In the genomic region with DNA sequence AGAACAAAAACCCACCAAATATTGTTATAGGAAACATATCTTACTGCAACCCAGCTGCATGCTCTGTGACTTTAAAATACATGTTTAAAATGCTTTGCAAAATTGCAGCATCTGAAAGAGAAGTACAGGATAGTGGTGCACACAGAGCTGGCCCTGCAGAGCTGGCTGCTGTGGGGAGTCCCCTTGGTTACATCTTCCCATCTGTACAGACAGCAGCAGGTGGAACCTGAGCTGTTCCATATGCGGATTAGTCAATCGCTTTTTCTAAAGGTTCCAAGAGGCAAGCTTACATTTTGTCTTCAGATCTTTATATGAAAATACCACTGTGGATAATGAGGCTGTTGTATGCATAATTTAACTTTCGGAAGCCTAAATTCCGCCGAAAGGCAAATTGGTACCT, we compare ENCODE assay signal across 17 cellular contexts.
DNase-seq lines count a peak whose midpoint lies in the region; ATAC-seq and TF ChIP-seq lines count a peak whose summit lies in the region.
"Had no signal": no experiment of that assay in that cellular context is flagged by ENCODE, and none has a peak within 500 bp of the region (broad histone marks: within the 10 kb centered on the region; RNA-seq: fewer than 3 reads in every experiment).

No MANE protein-coding gene starts in this region.

- H3K4me2 ChIP-seq in GM23338 = no peak overlapping the region

- H3K27me3 Mint-ChIP-seq in GM23338 (ENCODE audit: insufficient read depth, low read depth, poor library complexity) (peaks cover 2% of the 10 kb centered on the region), brain (peaks cover 4% of the 10 kb centered on the region)
- no peaks in the 10 kb centered on the region for H3K27me3 Mint-ChIP-seq in activated CD4-positive, alpha-beta memory T cell treated with anti-CD3 and anti-CD28 coated beads, Interleukin-2, amount 10 ng/mL, durations not matched to agents 7 days and 5 days
- H3K27me3 Mint-ChIP-seq: B cell had no signal

- TF ChIP-seq CTCF in GM23338 (conservative IDR thresholded peaks at IDR 0.05; ENCODE audit: low read depth in 2 of 2) (no peak), brain (conservative IDR thresholded peaks at IDR 0.05) (no peak)

- POLR2A ChIA-PET in activated CD4-positive, alpha-beta memory T cell treated with anti-CD3 and anti-CD28 coated beads, Interleukin-2, amount 10 ng/mL, durations not matched to agents 7 days and 5 days (lab: Charles Lee) = no interaction called here

- CTCF ChIA-PET in activated CD4-positive, alpha-beta memory T cell treated with anti-CD3 and anti-CD28 coated beads, Interleukin-2, amount 10 ng/mL, durations not matched to agents 7 days and 5 days (lab: Charles Lee) = no interaction called here

- no peaks in the 10 kb centered on the region for H4K20me1 ChIP-seq in GM23338 (replicated peaks; ENCODE audit: insufficient read depth)

- H3K27ac Mint-ChIP-seq in GM23338 (0 out of 2 replicates have a peak overlapping the region, but pooled peaks have one; percentile 10), brain (peak overlapping the region in 4 of 5 experiments; percentile 24 to 85 (median 46))
- H3K27ac Mint-ChIP-seq in activated CD4-positive, alpha-beta memory T cell treated with anti-CD3 and anti-CD28 coated beads, Interleukin-2, amount 10 ng/mL, durations not matched to agents 7 days and 5 days = no peak overlapping the region
- H3K27ac Mint-ChIP-seq: B cell; CD8-positive, alpha-beta T cell had no signal

- no peak overlapping the region for H3K27ac ChIP-seq in GM23338 (ENCODE audit: low read depth)
- H3K27ac ChIP-seq: KMS-11, SK-N-MC had no signal

- no peaks in the 10 kb centered on the region for H3K27me3 ChIP-seq in GM23338 (ENCODE audit: insufficient read depth)
- H3K27me3 ChIP-seq: MG63 had no signal

- peak; percentile 37; the same call in 2 of the 3 replicates for ATAC-seq in GM23338
- ATAC-seq: CD8-positive, alpha-beta T cell; HepG2 had no signal

- no peak overlapping the region for H3K4me3 ChIP-seq in GM23338
- H3K4me3 ChIP-seq: MG63, SK-N-MC had no signal

- H2AFZ ChIP-seq in GM23338 = no peak overlapping the region

- no peaks in the 10 kb centered on the region for H3F3A ChIP-seq in GM23338 (replicated peaks; ENCODE audit: low read depth)

- H3K4me1 ChIP-seq in GM23338 (ENCODE audit: insufficient read depth) = no peaks in the 10 kb centered on the region

- H3K4me3 Mint-ChIP-seq in GM23338 (no peak overlapping the region), brain (peak overlapping the region in 1 of 5 experiments; percentile 33)
- H3K4me3 Mint-ChIP-seq in activated CD4-positive, alpha-beta memory T cell treated with anti-CD3 and anti-CD28 coated beads, Interleukin-2, amount 10 ng/mL, durations not matched to agents 7 days and 5 days = no peak overlapping the region
- H3K4me3 Mint-ChIP-seq: B cell; CD8-positive, alpha-beta T cell had no signal

- H3K36me3 Mint-ChIP-seq in GM23338 (ENCODE audit: low read depth) (no peaks in the 10 kb centered on the region), brain (no peaks in the 10 kb centered on the region)
- no peaks in the 10 kb centered on the region for H3K36me3 Mint-ChIP-seq in activated CD4-positive, alpha-beta memory T cell treated with anti-CD3 and anti-CD28 coated beads, Interleukin-2, amount 10 ng/mL, durations not matched to agents 7 days and 5 days (ENCODE audit: low read depth)
- H3K36me3 Mint-ChIP-seq: CD8-positive, alpha-beta T cell had no signal

- no peak for DNase-seq in GM23338 (ENCODE audit: low spot score)
- DNase-seq in NCI-H524 (lab: John Stamatoyannopoulos, UW) = peak; percentile 67 to 76
- peak; percentile 36 for DNase-seq in superior temporal gyrus (ENCODE audit: extremely low spot score)
- DNase-seq in activated CD4-positive, alpha-beta T cell treated with anti-CD3 and anti-CD28 coated beads for 48 hours = no peak
- no peak for DNase-seq in NCI-H128 (lab: John Stamatoyannopoulos, UW; ENCODE audit: unreplicated experiment)
- no peak for DNase-seq in activated CD4-positive, alpha-beta memory T cell treated with anti-CD3 and anti-CD28 coated beads, Interleukin-2, amount 10 ng/mL, durations not matched to agents 7 days and 5 days
- DNase-seq: ACHN; CD8-positive, alpha-beta T cell; EL; MG63; NCI-H2081; T-helper 1 cell had no signal

- no peaks in the 10 kb centered on the region for H3K79me2 ChIP-seq in GM23338 (replicated peaks; ENCODE audit: insufficient read depth)

- no peaks in the 10 kb centered on the region for H3K9me2 ChIP-seq in GM23338 (ENCODE audit: insufficient read depth)

- peaks cover 30% of the 10 kb centered on the region for H3K4me1 Mint-ChIP-seq in GM23338
- peaks cover 56% of the 10 kb centered on the region for H3K4me1 Mint-ChIP-seq in brain
- H3K4me1 Mint-ChIP-seq in activated CD4-positive, alpha-beta memory T cell treated with anti-CD3 and anti-CD28 coated beads, Interleukin-2, amount 10 ng/mL, durations not matched to agents 7 days and 5 days = no peaks in the 10 kb centered on the region
- H3K4me1 Mint-ChIP-seq: B cell had no signal

- H3K36me3 ChIP-seq in GM23338 (ENCODE audit: insufficient read depth) = no peaks in the 10 kb centered on the region
- H3K36me3 ChIP-seq: MG63 had no signal

- H3K9me3 Mint-ChIP-seq in GM23338 (no peaks in the 10 kb centered on the region), brain (no peaks in the 10 kb centered on the region)
- H3K9me3 Mint-ChIP-seq in activated CD4-positive, alpha-beta memory T cell treated with anti-CD3 and anti-CD28 coated beads, Interleukin-2, amount 10 ng/mL, durations not matched to agents 7 days and 5 days = peaks cover 3% of the 10 kb centered on the region

TF ChIP-seq in GM23338, 12 proteins besides CTCF, POLR2A, EP300 and RAD21 (continues in another document):
- TF ChIP-seq NANOG (IDR thresholded peaks at IDR 0.05; ENCODE audit: borderline replicate concordance) (no peak), STAT1 (IDR thresholded peaks at IDR 0.05; ENCODE audit: unreplicated experiment) (no peak), JUNB (IDR thresholded peaks at IDR 0.05; ENCODE audit: unreplicated experiment) (no peak), CREB1 (CRISPR knock-in tag; IDR thresholded peaks at IDR 0.05; ENCODE audit: low read depth) (no peak), EZH2phosphoT487 (IDR thresholded peaks at IDR 0.05; ENCODE audit: unreplicated experiment) (no peak), POLR2AphosphoS5 (IDR thresholded peaks at IDR 0.05; ENCODE audit: low read depth) (no peak)
- TF ChIP-seq, protein P1, sequence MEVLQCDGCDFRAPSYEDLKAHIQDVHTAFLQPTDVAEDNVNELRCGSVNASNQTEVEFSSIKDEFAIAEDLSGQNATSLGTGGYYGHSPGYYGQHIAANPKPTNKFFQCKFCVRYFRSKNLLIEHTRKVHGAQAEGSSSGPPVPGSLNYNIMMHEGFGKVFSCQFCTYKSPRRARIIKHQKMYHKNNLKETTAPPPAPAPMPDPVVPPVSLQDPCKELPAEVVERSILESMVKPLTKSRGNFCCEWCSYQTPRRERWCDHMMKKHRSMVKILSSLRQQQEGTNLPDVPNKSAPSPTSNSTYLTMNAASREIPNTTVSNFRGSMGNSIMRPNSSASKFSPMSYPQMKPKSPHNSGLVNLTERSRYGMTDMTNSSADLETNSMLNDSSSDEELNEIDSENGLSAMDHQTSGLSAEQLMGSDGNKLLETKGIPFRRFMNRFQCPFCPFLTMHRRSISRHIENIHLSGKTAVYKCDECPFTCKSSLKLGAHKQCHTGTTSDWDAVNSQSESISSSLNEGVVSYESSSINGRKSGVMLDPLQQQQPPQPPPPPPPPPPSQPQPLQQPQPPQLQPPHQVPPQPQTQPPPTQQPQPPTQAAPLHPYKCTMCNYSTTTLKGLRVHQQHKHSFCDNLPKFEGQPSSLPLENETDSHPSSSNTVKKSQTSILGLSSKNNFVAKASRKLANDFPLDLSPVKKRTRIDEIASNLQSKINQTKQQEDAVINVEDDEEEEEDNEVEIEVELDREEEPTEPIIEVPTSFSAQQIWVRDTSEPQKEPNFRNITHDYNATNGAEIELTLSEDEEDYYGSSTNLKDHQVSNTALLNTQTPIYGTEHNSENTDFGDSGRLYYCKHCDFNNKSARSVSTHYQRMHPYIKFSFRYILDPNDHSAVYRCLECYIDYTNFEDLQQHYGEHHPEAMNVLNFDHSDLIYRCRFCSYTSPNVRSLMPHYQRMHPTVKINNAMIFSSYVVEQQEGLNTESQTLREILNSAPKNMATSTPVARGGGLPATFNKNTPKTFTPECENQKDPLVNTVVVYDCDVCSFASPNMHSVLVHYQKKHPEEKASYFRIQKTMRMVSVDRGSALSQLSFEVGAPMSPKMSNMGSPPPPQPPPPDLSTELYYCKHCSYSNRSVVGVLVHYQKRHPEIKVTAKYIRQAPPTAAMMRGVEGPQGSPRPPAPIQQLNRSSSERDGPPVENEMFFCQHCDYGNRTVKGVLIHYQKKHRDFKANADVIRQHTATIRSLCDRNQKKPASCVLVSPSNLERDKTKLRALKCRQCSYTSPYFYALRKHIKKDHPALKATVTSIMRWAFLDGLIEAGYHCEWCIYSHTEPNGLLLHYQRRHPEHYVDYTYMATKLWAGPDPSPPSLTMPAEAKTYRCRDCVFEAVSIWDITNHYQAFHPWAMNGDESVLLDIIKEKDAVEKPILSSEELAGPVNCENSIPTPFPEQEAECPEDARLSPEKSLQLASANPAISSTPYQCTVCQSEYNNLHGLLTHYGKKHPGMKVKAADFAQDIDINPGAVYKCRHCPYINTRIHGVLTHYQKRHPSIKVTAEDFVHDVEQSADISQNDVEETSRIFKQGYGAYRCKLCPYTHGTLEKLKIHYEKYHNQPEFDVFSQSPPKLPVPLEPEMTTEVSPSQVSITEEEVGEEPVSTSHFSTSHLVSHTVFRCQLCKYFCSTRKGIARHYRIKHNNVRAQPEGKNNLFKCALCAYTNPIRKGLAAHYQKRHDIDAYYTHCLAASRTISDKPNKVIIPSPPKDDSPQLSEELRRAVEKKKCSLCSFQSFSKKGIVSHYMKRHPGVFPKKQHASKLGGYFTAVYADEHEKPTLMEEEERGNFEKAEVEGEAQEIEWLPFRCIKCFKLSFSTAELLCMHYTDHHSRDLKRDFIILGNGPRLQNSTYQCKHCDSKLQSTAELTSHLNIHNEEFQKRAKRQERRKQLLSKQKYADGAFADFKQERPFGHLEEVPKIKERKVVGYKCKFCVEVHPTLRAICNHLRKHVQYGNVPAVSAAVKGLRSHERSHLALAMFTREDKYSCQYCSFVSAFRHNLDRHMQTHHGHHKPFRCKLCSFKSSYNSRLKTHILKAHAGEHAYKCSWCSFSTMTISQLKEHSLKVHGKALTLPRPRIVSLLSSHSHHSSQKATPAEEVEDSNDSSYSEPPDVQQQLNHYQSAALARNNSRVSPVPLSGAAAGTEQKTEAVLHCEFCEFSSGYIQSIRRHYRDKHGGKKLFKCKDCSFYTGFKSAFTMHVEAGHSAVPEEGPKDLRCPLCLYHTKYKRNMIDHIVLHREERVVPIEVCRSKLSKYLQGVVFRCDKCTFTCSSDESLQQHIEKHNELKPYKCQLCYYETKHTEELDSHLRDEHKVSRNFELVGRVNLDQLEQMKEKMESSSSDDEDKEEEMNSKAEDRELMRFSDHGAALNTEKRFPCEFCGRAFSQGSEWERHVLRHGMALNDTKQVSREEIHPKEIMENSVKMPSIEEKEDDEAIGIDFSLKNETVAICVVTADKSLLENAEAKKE (CRISPR knock-in tag; IDR thresholded peaks at IDR 0.05) = no peak

Comparison
In these comparisons a context has a peak if more than half of its experiments do, and no peak if none do; other contexts are left out.
1. DNase-seq: peak in NCI-H524 (2 of 2) and superior temporal gyrus (single experiment); none in GM23338 (single experiment), activated CD4-positive, alpha-beta T cell treated with anti-CD3 and anti-CD28 coated beads for 48 hours (single experiment), NCI-H128 (single experiment) and activated CD4-positive, alpha-beta memory T cell treated with anti-CD3 and anti-CD28 coated beads, Interleukin-2, amount 10 ng/mL, durations not matched to agents 7 days and 5 days (single experiment).